ENCODE assay signal across 27 cellular contexts in the genomic region with DNA sequence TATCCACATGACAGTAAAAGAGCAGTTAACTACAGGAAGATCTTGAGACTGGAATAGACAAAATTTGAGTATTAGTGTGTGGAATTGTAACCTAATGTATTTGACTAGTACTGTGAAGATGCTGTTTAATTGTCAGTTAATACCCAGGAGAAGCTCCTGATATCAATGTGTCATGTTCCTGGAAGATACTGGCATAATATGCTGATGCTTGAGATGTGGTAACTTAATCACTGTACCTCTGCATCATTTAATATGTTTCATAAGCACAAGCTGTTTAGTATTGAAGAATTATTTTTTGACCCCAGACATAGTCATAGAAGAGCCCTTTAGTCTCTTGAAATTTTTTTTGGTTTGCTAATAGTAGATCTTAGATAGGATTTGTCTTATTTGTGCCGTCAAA. TPM values are rescaled to one million over a fixed set of nuclear protein-coding genes. Genes with fewer than 3 reads are reported as not detected.
DNase-seq lines count a peak whose midpoint lies in the region; ATAC-seq and TF ChIP-seq lines count a peak whose summit lies in the region.
"Had no signal": no experiment of that assay in that cellular context is flagged by ENCODE, and none has a peak within 500 bp of the region (broad histone marks: within the 10 kb centered on the region; RNA-seq: fewer than 3 reads in every experiment).

No MANE protein-coding gene starts in this region.

- no peak for ATAC-seq in SK-N-SH treated with all-trans-retinoic acid at 6 μM for 48 hours
- ATAC-seq in CD4-positive, alpha-beta T cell (ENCODE audit: poor library complexity): no peak
- ATAC-seq in activated T-helper 17 cell treated with anti-CD3 and anti-CD28 coated beads, Interleukin-2, amount 50 U/mL, for 72 hours (replicated peaks): peak; percentile 37
- no peak for ATAC-seq in natural killer cell treated with Interleukin-12 subunit alpha and Interleukin-12 subunit beta and Interleukin-15 and Interleukin-18, amount 100 ng/mL, for 72 hours
- ATAC-seq: GM12878, K562 had no signal

- no peak overlapping the region for H2AFZ ChIP-seq in SK-N-SH (ENCODE audit: low read depth)
- H2AFZ ChIP-seq: PC-9 had no signal

- no peak for TF ChIP-seq EP300 in SK-N-SH (IDR thresholded peaks at IDR 0.05; ENCODE audit: borderline replicate concordance in 1 of 2, low read depth in 1 of 2, low read length in 1 of 2)

- H3K36me3 Mint-ChIP-seq in CD4-positive, alpha-beta T cell (ENCODE audit: low read depth): peaks cover 26% of the 10 kb centered on the region
- H3K36me3 Mint-ChIP-seq in activated T-helper 17 cell treated with anti-CD3 and anti-CD28 coated beads, Interleukin-2, amount 50 U/mL, for 72 hours (ENCODE audit: low read depth): peaks cover 57% of the 10 kb centered on the region
- H3K36me3 Mint-ChIP-seq in natural killer cell treated with Interleukin-12 subunit alpha and Interleukin-12 subunit beta and Interleukin-15 and Interleukin-18, amount 100 ng/mL, for 72 hours: peaks cover 15% of the 10 kb centered on the region

- H3K79me2 ChIP-seq in SK-N-SH (ENCODE audit: insufficient read depth): peaks cover 85% of the 10 kb centered on the region

- POLR2A ChIA-PET in SK-N-SH (lab: Yijun Ruan, JAX): no interaction called here
- POLR2A ChIA-PET in CD4-positive, alpha-beta T cell (lab: Charles Lee): no interaction called here

- 95% methylated on average over 1 of the region's 1 CpG for WGBS in SK-N-SH (ENCODE audit: low lambda C conversion rate)

- no peak overlapping the region for H3K4me3 ChIP-seq in SK-N-SH (ENCODE audit: low read depth in 2 of 2, low read length in 1 of 2)
- H3K4me3 ChIP-seq: GM12878, K562, PC-9, SJSA1 had no signal

- no peak for TF ChIP-seq RAD21 in SK-N-SH (IDR thresholded peaks at IDR 0.05; ENCODE audit: low read length)

- DNase-seq in SK-N-SH (no peak), NCI-H128 (lab: John Stamatoyannopoulos, UW; ENCODE audit: unreplicated experiment) (no peak), SW 1271 (lab: John Stamatoyannopoulos, UW) (no peak), foreskin melanocyte (no peak)
- no peak for DNase-seq in CD4-positive, alpha-beta T cell
- DNase-seq in natural killer cell treated with Interleukin-12 subunit alpha and Interleukin-12 subunit beta and Interleukin-15 and Interleukin-18, amount 100 ng/mL, for 72 hours (ENCODE audit: low spot score): no peak
- DNase-seq: 8988T, ACHN, Caco-2, DMS79, EL, GDM1, GOT3, HCEC 1CT, Kasumi-1, NCI-H1105, NCI-H2029, NCI-H2227 treated with DMSO at 0.1 percent for 48 hours, NCI-H526 treated with DMSO at 0.1 percent for 48 hours, PC-9, Right ventricle myocardium superior, RPMI8226 had no signal

- CTCF ChIA-PET in SK-N-SH (lab: Yijun Ruan, JAX): interaction anchor here (1.8 kb wide), 1 partner anchor 194 kb away, joined by 4 read pairs; no protein-coding TSS in a partner anchor
- CTCF ChIA-PET in CD4-positive, alpha-beta T cell (lab: Charles Lee): no interaction called here

- no peaks in the 10 kb centered on the region for H3K36me3 ChIP-seq in SK-N-SH (replicated peaks in 1 of 2; ENCODE audit: control insufficient read depth in 1 of 2, insufficient read depth in 2 of 2, low read length in 1 of 2)

- no peak for TF ChIP-seq CTCF in SK-N-SH (IDR thresholded peaks at IDR 0.05)
- TF ChIP-seq CTCF in CD4-positive, alpha-beta T cell (IDR thresholded peaks at IDR 0.05): no peak

- peaks cover 6% of the 10 kb centered on the region for H3F3A ChIP-seq in SK-N-SH (replicated peaks; ENCODE audit: insufficient read depth)

- peak overlapping the region; percentile 58 for H3K27ac Mint-ChIP-seq in CD4-positive, alpha-beta T cell
- peak overlapping the region; percentile 26 for H3K27ac Mint-ChIP-seq in activated T-helper 17 cell treated with anti-CD3 and anti-CD28 coated beads, Interleukin-2, amount 50 U/mL, for 72 hours
- peak overlapping the region; percentile 85 to 92 for H3K27ac Mint-ChIP-seq in natural killer cell treated with Interleukin-12 subunit alpha and Interleukin-12 subunit beta and Interleukin-15 and Interleukin-18, amount 100 ng/mL, for 72 hours

- no peaks in the 10 kb centered on the region for H3K9me3 ChIP-seq in SK-N-SH
- no peaks in the 10 kb centered on the region for H3K9me3 ChIP-seq in CD4-positive, alpha-beta T cell (ENCODE audit: control insufficient read depth, low read length)
- H3K9me3 ChIP-seq: Caco-2, SJSA1 had no signal

- H3K9me2 ChIP-seq in SK-N-SH: no peaks in the 10 kb centered on the region

- peaks cover 62% of the 10 kb centered on the region for H4K20me1 ChIP-seq in SK-N-SH (ENCODE audit: insufficient read depth)

- no peak overlapping the region for H3K4me3 Mint-ChIP-seq in CD4-positive, alpha-beta T cell
- peak overlapping the region; percentile 63 for H3K4me3 Mint-ChIP-seq in activated T-helper 17 cell treated with anti-CD3 and anti-CD28 coated beads, Interleukin-2, amount 50 U/mL, for 72 hours
- H3K4me3 Mint-ChIP-seq in natural killer cell treated with Interleukin-12 subunit alpha and Interleukin-12 subunit beta and Interleukin-15 and Interleukin-18, amount 100 ng/mL, for 72 hours: peak overlapping the region; percentile 88

- H3K4me1 ChIP-seq in SK-N-SH (ENCODE audit: control insufficient read depth in 1 of 2, insufficient read depth in 2 of 2, low read depth in 1 of 2, low read length in 1 of 2): peaks cover 0 to 6% of the 10 kb centered on the region in 2 experiments; a peak in 1 of 4 replicates
- H3K4me1 ChIP-seq: Caco-2 had no signal

- no peaks in the 10 kb centered on the region for H3K27me3 ChIP-seq in SK-N-SH (ENCODE audit: insufficient read depth)
- H3K27me3 ChIP-seq in CD4-positive, alpha-beta T cell (ENCODE audit: control insufficient read depth, insufficient read depth, low read length): no peaks in the 10 kb centered on the region
- H3K27me3 ChIP-seq: SJSA1 had no signal

- no peaks in the 10 kb centered on the region for H3K9me3 Mint-ChIP-seq in CD4-positive, alpha-beta T cell
- H3K9me3 Mint-ChIP-seq in activated T-helper 17 cell treated with anti-CD3 and anti-CD28 coated beads, Interleukin-2, amount 50 U/mL, for 72 hours: no peaks in the 10 kb centered on the region
- no peaks in the 10 kb centered on the region for H3K9me3 Mint-ChIP-seq in natural killer cell treated with Interleukin-12 subunit alpha and Interleukin-12 subunit beta and Interleukin-15 and Interleukin-18, amount 100 ng/mL, for 72 hours

- no peak overlapping the region for H3K4me2 ChIP-seq in SK-N-SH
- H3K4me2 ChIP-seq: PC-9 had no signal

- H3K27me3 Mint-ChIP-seq in CD4-positive, alpha-beta T cell: no peaks in the 10 kb centered on the region
- no peaks in the 10 kb centered on the region for H3K27me3 Mint-ChIP-seq in activated T-helper 17 cell treated with anti-CD3 and anti-CD28 coated beads, Interleukin-2, amount 50 U/mL, for 72 hours
- no peaks in the 10 kb centered on the region for H3K27me3 Mint-ChIP-seq in natural killer cell treated with Interleukin-12 subunit alpha and Interleukin-12 subunit beta and Interleukin-15 and Interleukin-18, amount 100 ng/mL, for 72 hours

- H3K4me1 Mint-ChIP-seq in CD4-positive, alpha-beta T cell (ENCODE audit: low read depth): peaks cover 64% of the 10 kb centered on the region
- peaks cover 53% of the 10 kb centered on the region for H3K4me1 Mint-ChIP-seq in activated T-helper 17 cell treated with anti-CD3 and anti-CD28 coated beads, Interleukin-2, amount 50 U/mL, for 72 hours
- peaks cover 55 to 59% of the 10 kb centered on the region in 2 donors for H3K4me1 Mint-ChIP-seq in natural killer cell treated with Interleukin-12 subunit alpha and Interleukin-12 subunit beta and Interleukin-15 and Interleukin-18, amount 100 ng/mL, for 72 hours (ENCODE audit: low read depth in 2 of 2)

- H3K27ac ChIP-seq in SK-N-SH (ENCODE audit: low read depth in 2 of 2, low read length in 1 of 2): no peak overlapping the region
- H3K27ac ChIP-seq in CD4-positive, alpha-beta T cell (ENCODE audit: low read depth, low read length): no peak overlapping the region
- H3K27ac ChIP-seq: PC-9, SJSA1 had no signal

- intact Hi-C loops in CD4-positive, alpha-beta T cell (cut with DNase I, micrococcal nuclease): no loop called here

- H3K9ac ChIP-seq in SK-N-SH: no peak overlapping the region

TF ChIP-seq in SK-N-SH treated with all-trans-retinoic acid at 6 μM for 48 hours, 23 proteins besides CTCF, POLR2A, EP300 and RAD21:
- TF ChIP-seq ZNF8 (CRISPR knock-in tag; IDR thresholded peaks at IDR 0.05) (no peak), ISL1 (CRISPR knock-in tag; IDR thresholded peaks at IDR 0.05) (peak; percentile 39)

TF ChIP-seq in SK-N-SH, 30 proteins besides CTCF, POLR2A, EP300 and RAD21 (continues in another document):
- TF ChIP-seq, protein P1, sequence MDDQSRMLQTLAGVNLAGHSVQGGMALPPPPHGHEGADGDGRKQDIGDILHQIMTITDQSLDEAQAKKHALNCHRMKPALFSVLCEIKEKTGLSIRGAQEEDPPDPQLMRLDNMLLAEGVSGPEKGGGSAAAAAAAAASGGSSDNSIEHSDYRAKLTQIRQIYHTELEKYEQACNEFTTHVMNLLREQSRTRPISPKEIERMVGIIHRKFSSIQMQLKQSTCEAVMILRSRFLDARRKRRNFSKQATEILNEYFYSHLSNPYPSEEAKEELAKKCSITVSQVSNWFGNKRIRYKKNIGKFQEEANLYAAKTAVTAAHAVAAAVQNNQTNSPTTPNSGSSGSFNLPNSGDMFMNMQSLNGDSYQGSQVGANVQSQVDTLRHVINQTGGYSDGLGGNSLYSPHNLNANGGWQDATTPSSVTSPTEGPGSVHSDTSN (IDR thresholded peaks at IDR 0.05): no peak
- no peak for TF ChIP-seq TAF1 (IDR thresholded peaks at IDR 0.05; ENCODE audit: borderline replicate concordance, low read depth, low read length)
- no peak for TF ChIP-seq NFIC (IDR thresholded peaks at IDR 0.05; ENCODE audit: borderline replicate concordance)
- no peak for TF ChIP-seq CHD2 (IDR thresholded peaks at IDR 0.05; ENCODE audit: low read length, partially characterized antibody)
- no peak for TF ChIP-seq POLR2AphosphoS5 (IDR thresholded peaks at IDR 0.05; ENCODE audit: low read depth, low read length)
- TF ChIP-seq, protein P2, sequence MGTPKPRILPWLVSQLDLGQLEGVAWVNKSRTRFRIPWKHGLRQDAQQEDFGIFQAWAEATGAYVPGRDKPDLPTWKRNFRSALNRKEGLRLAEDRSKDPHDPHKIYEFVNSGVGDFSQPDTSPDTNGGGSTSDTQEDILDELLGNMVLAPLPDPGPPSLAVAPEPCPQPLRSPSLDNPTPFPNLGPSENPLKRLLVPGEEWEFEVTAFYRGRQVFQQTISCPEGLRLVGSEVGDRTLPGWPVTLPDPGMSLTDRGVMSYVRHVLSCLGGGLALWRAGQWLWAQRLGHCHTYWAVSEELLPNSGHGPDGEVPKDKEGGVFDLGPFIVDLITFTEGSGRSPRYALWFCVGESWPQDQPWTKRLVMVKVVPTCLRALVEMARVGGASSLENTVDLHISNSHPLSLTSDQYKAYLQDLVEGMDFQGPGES (IDR thresholded peaks at IDR 0.05; ENCODE audit: low read depth, low read length): no peak

RNA-seq across cellular contexts. Expression of a gene that starts 15.4 kb away (rescaled TPM):
- polyA plus RNA-seq in SK-N-SH (2012; rRNA removed): 8.5 and 12.2 TPM in 2 replicates
- polyA plus RNA-seq in SK-N-SH (2012; cell fraction: cytosol; rRNA removed): 11.3 and 13.8 TPM in 2 replicates
- 3.7 and 10.9 TPM in 2 replicates for polyA plus RNA-seq in SK-N-SH (2012; cell fraction: nucleus; rRNA removed)
- 100 to 1,000 TPM; 134 to 148 TPM for total RNA-seq in CD4-positive, alpha-beta T cell
- 100 to 1,000 TPM in 1 of 2 donors, 10 to 100 TPM in 1; 47.5 to 107 TPM for total RNA-seq in activated T-helper 17 cell treated with anti-CD3 and anti-CD28 coated beads, Interleukin-2, amount 50 U/mL, for 72 hours
- total RNA-seq in natural killer cell treated with Interleukin-12 subunit alpha and Interleukin-12 subunit beta and Interleukin-15 and Interleukin-18, amount 100 ng/mL, for 72 hours: 100 to 1,000 TPM in 1 of 2 donors, 10 to 100 TPM in 1; 90.4 to 135 TPM

Comparison
In these comparisons a context has a peak if more than half of its experiments do, and no peak if none do; other contexts are left out.
1. H3K27ac Mint-ChIP-seq: peak in every context shown above with its lines; median percentile 88 in natural killer cell treated with Interleukin-12 subunit alpha and Interleukin-12 subunit beta and Interleukin-15 and Interleukin-18, amount 100 ng/mL, for 72 hours; 58 in CD4-positive, alpha-beta T cell; 26 in activated T-helper 17 cell treated with anti-CD3 and anti-CD28 coated beads, Interleukin-2, amount 50 U/mL, for 72 hours.